In genomic region chr3:151210676-151211381, GRCh38 we compare ENCODE assay signal across 10 cellular contexts. TPM values are rescaled to one million over a fixed set of nuclear protein-coding genes. Genes with fewer than 3 reads are reported as not detected.
DNase-seq lines count a peak whose midpoint lies in the region; ATAC-seq and TF ChIP-seq lines count a peak whose summit lies in the region.
"Had no signal": no experiment of that assay in that cellular context is flagged by ENCODE, and none has a peak within 500 bp of the region (broad histone marks: within the 10 kb centered on the region; RNA-seq: fewer than 3 reads in every experiment).

No MANE protein-coding gene starts in this region.

- no peak overlapping the region for H3K4me3 ChIP-seq in left ventricle myocardium inferior

- H3K27ac ChIP-seq in left ventricle myocardium inferior (replicated peaks): peak overlapping the region; percentile 43
- H3K27ac ChIP-seq: KMS-11 had no signal

- H3K9me3 ChIP-seq in left ventricle myocardium inferior (replicated peaks): no peaks in the 10 kb centered on the region

- H3K27me3 ChIP-seq in left ventricle myocardium inferior (ENCODE audit: low read depth): no peaks in the 10 kb centered on the region

- H3K36me3 ChIP-seq in left ventricle myocardium inferior: no peaks in the 10 kb centered on the region

- no peaks in the 10 kb centered on the region for H3K4me1 ChIP-seq in left ventricle myocardium inferior

- no peak for TF ChIP-seq CTCF in left ventricle myocardium inferior (IDR thresholded peaks at IDR 0.05; ENCODE audit: borderline replicate concordance)

- ATAC-seq in GM21390 (IDR thresholded peaks at IDR 0.05; ENCODE audit: unreplicated experiment) (peak; percentile 79), GM21723 (IDR thresholded peaks at IDR 0.05; ENCODE audit: unreplicated experiment) (no peak)

- DNase-seq in ELR (ENCODE audit: low read depth) (peak; percentile 18), NOMO-1 treated with DMSO at 0.1 percent for 48 hours (lab: John Stamatoyannopoulos, UW; ENCODE audit: unreplicated experiment) (peak; percentile 64), left ventricle myocardium inferior (no peak), hypothalamus (lab: John Stamatoyannopoulos, UW) (no peak), retina (no peak), germinal center (ENCODE audit: low spot score) (no peak)

- intact Hi-C loops in left ventricle myocardium inferior (cut with micrococcal nuclease): no loop called here

RNA-seq across cellular contexts. Expression of gene GPR171, which starts 7.8 kb away (rescaled TPM):
- total RNA-seq in left ventricle myocardium inferior: not detected
- total RNA-seq: fibroblast of lung had no signal

Comparison
In these comparisons a context has a peak if more than half of its experiments do, and no peak if none do; other contexts are left out.
1. DNase-seq: peak in ELR (single experiment) and NOMO-1 treated with DMSO at 0.1 percent for 48 hours (single experiment); none in left ventricle myocardium inferior (single experiment), hypothalamus (0 of 51), retina (single experiment) and germinal center (single experiment).